Comparison of ENCODE assay signal across 27 cellular contexts in the genomic region with DNA sequence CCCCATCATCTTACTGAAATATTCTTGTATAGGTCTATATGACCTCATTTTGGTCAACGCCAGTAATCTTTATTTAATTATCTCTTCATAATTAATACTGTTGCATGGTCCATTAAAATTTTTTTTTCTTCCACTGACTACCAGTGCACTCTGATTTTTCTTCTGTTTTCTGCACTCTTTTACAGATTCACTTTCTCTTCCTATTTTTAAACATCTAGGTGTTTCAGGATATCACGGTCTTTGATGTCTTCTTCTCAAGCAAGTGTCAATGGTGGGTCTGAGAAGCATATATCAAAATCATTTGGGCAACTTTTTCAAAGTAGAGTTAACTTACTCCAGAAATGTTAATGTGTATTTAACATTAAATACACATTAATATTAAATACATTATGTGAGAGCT. TPM values are rescaled to one million over a fixed set of nuclear protein-coding genes. Genes with fewer than 3 reads are reported as not detected.
A peak's percentile ranks its signal among the peaks of the same experiment; 100 is the strongest.
DNase-seq lines count a peak whose midpoint lies in the region; ATAC-seq, FAIRE-seq and TF ChIP-seq lines count a peak whose summit lies in the region.
"Had no signal": no experiment of that assay in that cellular context is flagged by ENCODE, and none has a peak within 500 bp of the region (broad histone marks: within the 10 kb centered on the region; RNA-seq: fewer than 3 reads in every experiment).

No MANE protein-coding gene starts in this region.

- H3K9me3 ChIP-seq in GM12878 (replicated peaks; ENCODE audit: control insufficient read depth, insufficient read depth, low read length) (no peaks in the 10 kb centered on the region; the same call in 2 of the 3 replicates), vagina (no peaks in the 10 kb centered on the region)
- H3K9me3 ChIP-seq: prostate gland, testis had no signal

- WGBS in GM12878 (ENCODE audit: insufficient coverage, insufficient replicate concordance, low lambda C conversion rate, missing lambda C conversion rate), result 42% methylated on average over 2 of the region's 2 CpGs

- no peak for TF ChIP-seq EP300 in GM12878 (IDR thresholded peaks at IDR 0.05; ENCODE audit: borderline replicate concordance in 1 of 2, control insufficient read depth in 1 of 2, low read depth in 2 of 2, low read length in 2 of 2)

- SMC1A ChIA-PET in GM12878 (lab: Charles Lee; ENCODE audit: uncharacterized antibody, unreplicated experiment), result interaction anchor here (0.7 to 3.7 kb wide), 6 partner anchors 8 to 131 kb away, joined by 3 to 34 read pairs (median 4); no protein-coding TSS in a partner anchor

- H3K4me3 ChIP-seq in GM12878, result no peak overlapping the region
- H3K4me3 ChIP-seq in vagina, result no peak overlapping the region
- H3K4me3 ChIP-seq in dorsolateral prefrontal cortex, result no peak overlapping the region
- H3K4me3 ChIP-seq: prostate gland, testis had no signal

- H3K9ac ChIP-seq in GM12878 (ENCODE audit: control insufficient read depth, insufficient read depth, low read length), result no peak overlapping the region

- no peak for FAIRE-seq in GM12878 (lab: Jason Lieb, UNC)
- FAIRE-seq: G401.6, keratinocyte, urothelium cell line had no signal

- POLR2A ChIA-PET in GM12878 (lab: Charles Lee), result interaction anchor here (0.6 kb wide), 1 partner anchor 580 kb away, joined by 4 read pairs; no protein-coding TSS in a partner anchor

- TF ChIP-seq CTCF in GM12878 (IDR thresholded peaks at IDR 0.05 in 2 of 3, conservative IDR thresholded peaks at IDR 0.05 in 1 of 3; ENCODE audit: control insufficient read depth in 2 of 3, extremely low read depth in 1 of 3, insufficient read depth in 1 of 3, low read depth in 3 of 3, low read length in 3 of 3) (no peak), vagina (IDR thresholded peaks at IDR 0.05) (no peak), dorsolateral prefrontal cortex (IDR thresholded peaks at IDR 0.05 in 54 of 56, conservative IDR thresholded peaks at IDR 0.05 in 2 of 56; ENCODE audit: low read depth in 1 of 56, partially characterized antibody in 56 of 56) (no peak)

- no peaks in the 10 kb centered on the region for H4K20me1 ChIP-seq in GM12878 (ENCODE audit: control insufficient read depth, insufficient read depth)

- DNase-seq in GM12878 (ENCODE audit: low read depth, low spot score) (no peak), vagina (ENCODE audit: extremely low spot score in 2 of 2) (no peak), HCEC 1CT (no peak), dorsolateral prefrontal cortex (no peak), NCI-H1417 treated with DMSO at 0.1 percent for 48 hours (lab: John Stamatoyannopoulos, UW) (no peak)
- DNase-seq: activated CD4-positive, alpha-beta T cell treated with anti-CD3 and anti-CD28 coated beads, Interleukin-2, amount 50 U/mL, for 48 hours; activated naive CD4-positive, alpha-beta T cell treated with anti-CD3 and anti-CD28 coated beads for 36 hours; amniotic stem cell; brain microvascular endothelial cell; C1 segment of cervical spinal cord; COR-L47; naive thymus-derived CD4-positive, alpha-beta T cell; NCI-H2029 treated with DMSO at 0.1 percent for 48 hours; NCI-H526; stimulated activated naive CD4-positive, alpha-beta T cell treated with Interleukin-2 at 50 U/mL for 16 hours; testis had no signal

- CTCF ChIA-PET in GM12878 (lab: Yijun Ruan, JAX), result interaction anchor here (0.8 to 1.3 kb wide), 5 partner anchors 13 to 131 kb away, joined by 3 read pairs; no protein-coding TSS in a partner anchor

- no peak for TF ChIP-seq POLR2A in GM12878 (IDR thresholded peaks at IDR 0.05; ENCODE audit: low read depth, low read length)
- no peak for TF ChIP-seq POLR2A in vagina (IDR thresholded peaks at IDR 0.05)

- no TSS peak for BruUV-seq in GM12878 (replicated peaks; lab: Mats Ljungman, UMichigan)

- RAD21 ChIA-PET in GM12878 (lab: Charles Lee; ENCODE audit: unreplicated experiment), result interaction anchor here (0.6 to 2.1 kb wide), 5 partner anchors 23 to 130 kb away, joined by 3 to 10 read pairs (median 4); no protein-coding TSS in a partner anchor

- H3K79me2 ChIP-seq in GM12878 (ENCODE audit: control insufficient read depth, insufficient read depth, low read length), result no peaks in the 10 kb centered on the region

- H2AFZ ChIP-seq in GM12878 (ENCODE audit: control insufficient read depth, low read depth, low read length), result no peak overlapping the region; the same call in 1 of the 2 replicates

- no peak for TF ChIP-seq RAD21 in GM12878 (IDR thresholded peaks at IDR 0.05; ENCODE audit: insufficient read depth, low read depth, low read length)

- H3K36me3 ChIP-seq in GM12878 (ENCODE audit: control insufficient read depth in 2 of 2, insufficient read depth in 2 of 2, low read length in 1 of 2) (no peaks in the 10 kb centered on the region), vagina (no peaks in the 10 kb centered on the region)
- H3K36me3 ChIP-seq: brain microvascular endothelial cell, prostate gland had no signal

- in situ Hi-C loops in GM12878 (cut with MboI), result no loop called here

- H3K27me3 ChIP-seq in GM12878 (replicated peaks in 1 of 2; ENCODE audit: control insufficient read depth in 2 of 2, insufficient read depth in 2 of 2, low read length in 1 of 2), result no peaks in the 10 kb centered on the region
- H3K27me3 ChIP-seq in vagina, result no peaks in the 10 kb centered on the region
- H3K27me3 ChIP-seq in dorsolateral prefrontal cortex, result no peaks in the 10 kb centered on the region
- H3K27me3 ChIP-seq: brain microvascular endothelial cell, testis had no signal

- intact Hi-C loops in GM12878 (cut with micrococcal nuclease; ENCODE audit: unreplicated experiment) (no loop called here), vagina (cut with DNase I) (no loop called here), dorsolateral prefrontal cortex (cut with DNase I) (no loop called here)

- H3K4me2 ChIP-seq in GM12878 (ENCODE audit: control insufficient read depth, insufficient read depth), result 0 out of 2 replicates have a peak overlapping the region, but pooled peaks have one; percentile 31

- no peak overlapping the region for H3K27ac ChIP-seq in GM12878 (ENCODE audit: control insufficient read depth, insufficient read depth)
- no peak overlapping the region for H3K27ac ChIP-seq in vagina
- no peak overlapping the region for H3K27ac ChIP-seq in dorsolateral prefrontal cortex
- H3K27ac ChIP-seq: brain microvascular endothelial cell, prostate gland, testis had no signal

- ATAC-seq in GM18907 (IDR thresholded peaks at IDR 0.05; ENCODE audit: unreplicated experiment), result peak; percentile 67
- peak; percentile 73 for ATAC-seq in GM21381 (IDR thresholded peaks at IDR 0.05; ENCODE audit: unreplicated experiment)
- ATAC-seq in HG02852 (IDR thresholded peaks at IDR 0.05; ENCODE audit: unreplicated experiment), result peak; percentile 76
- ATAC-seq in GM12878, result no peak
- ATAC-seq: activated CD4-positive, CD25-positive, alpha-beta regulatory T cell treated with anti-CD3 and anti-CD28 coated beads, Interleukin-2, amount 50 U/mL, for 24 hours; HCT116; naive thymus-derived CD4-positive, alpha-beta T cell had no signal

- H3K4me1 ChIP-seq in GM12878 (ENCODE audit: control insufficient read depth, insufficient read depth, low read length) (peaks cover 9% of the 10 kb centered on the region), vagina (no peaks in the 10 kb centered on the region)
- H3K4me1 ChIP-seq: prostate gland, testis had no signal

TF ChIP-seq in GM12878, 131 proteins besides CTCF, POLR2A, EP300 and RAD21:
- TF ChIP-seq TCF7 (IDR thresholded peaks at IDR 0.05; ENCODE audit: borderline replicate concordance) (0 out of 2 replicates have a peak, but pooled peaks have one; percentile 47), FOXM1 (IDR thresholded peaks at IDR 0.05; ENCODE audit: low read depth, low read length) (no peak), JUNB (IDR thresholded peaks at IDR 0.05) (no peak), ATF3 (IDR thresholded peaks at IDR 0.05; ENCODE audit: borderline replicate concordance, extremely low read depth, low read depth, low read length) (no peak), PAX8 (IDR thresholded peaks at IDR 0.05) (no peak), SPI1 (IDR thresholded peaks at IDR 0.05; ENCODE audit: borderline replicate concordance, insufficient read depth, low read depth, low read length) (no peak), E2F4 (IDR thresholded peaks at IDR 0.05; ENCODE audit: low read depth, low read length) (no peak), MEF2A (IDR thresholded peaks at IDR 0.05; ENCODE audit: insufficient read depth, low read depth, low read length) (peak; percentile 75; the same call in 1 of the 2 replicates)

RNA-seq across cellular contexts. Expression of gene CCDC141, which starts 51.4 kb away (rescaled TPM):
- 97.0 and 101 TPM in 2 replicates for total RNA-seq in GM12878 (2013; cell fraction: nucleolus; rRNA removed)
- total RNA-seq in GM12878 (2014; rRNA removed) (6.2 and 6.9 TPM in 2 replicates), GM12878 (2014; rRNA removed; fragmentation: Illumina TruSeq; extraction: Trizol) (10.2 and 10.4 TPM in 2 replicates), GM12878 (2021) (9.6 and 12.5 TPM in 2 replicates), vagina (2.0 TPM), dorsolateral prefrontal cortex (1 to 10 TPM in 90 of 120 experiments, under 1 TPM in 30; 0.22 to 4.1 (median 1.5) TPM)
- 0.55 TPM for polyA plus RNA-seq in GM12878 (2011; ENCODE audit: low read depth)
- polyA plus RNA-seq in GM12878 (2011; rRNA removed) (3.5 and 4.8 TPM in 2 replicates), GM12878 (2014; fragmentation: Illumina TruSeq; extraction: Trizol) (2.1 and 2.8 TPM in 2 replicates), GM12878 (2014; fragmentation: Nextera tagmentation; extraction: Ambion mirVana) (1 to 10 TPM in 1 of 2 experiments, under 1 TPM in 1; 0.84 to 2.1 TPM), GM12878 (2014; rRNA removed) (1.9 and 2.0 TPM in 2 replicates), GM12878 (2016; fragmentation: Nextera tagmentation; extraction: Ambion mirVana) (1 to 10 TPM; 3.7 to 3.9 TPM)
- 1.5 and 1.8 TPM in 2 replicates for polyA plus RNA-seq in GM12878 (2011; cell fraction: cytosol; rRNA removed)
- 8.9 and 9.0 TPM in 2 replicates for polyA plus RNA-seq in GM12878 (2011; cell fraction: nucleus; rRNA removed)
- 0.67 and 1.0 TPM in 2 replicates for polyA plus RNA-seq in GM12878 (2012)
- polyA minus RNA-seq in GM12878 (2011; rRNA and poly(A)+ RNA removed), result 28.6 and 29.6 TPM in 2 replicates
- 4.8 and 5.7 TPM in 2 replicates for polyA minus RNA-seq in GM12878 (2011; cell fraction: cytosol; rRNA and poly(A)+ RNA removed)
- 62.5 and 78.6 TPM in 2 replicates for polyA minus RNA-seq in GM12878 (2011; cell fraction: nucleus; rRNA and poly(A)+ RNA removed)
- total RNA-seq: SK-MEL-5 had no signal
- polyA plus RNA-seq: AG04450, keratinocyte had no signal
